Comparison of ENCODE assay signal across 26 cellular contexts in genomic region chr1:10267319-10267718, GRCh38. TPM values are rescaled to one million over a fixed set of nuclear protein-coding genes. Genes with fewer than 3 reads are reported as not detected.
A peak's percentile ranks its signal among the peaks of the same experiment; 100 is the strongest.
DNase-seq lines count a peak whose midpoint lies in the region; ATAC-seq and TF ChIP-seq lines count a peak whose summit lies in the region.
"Had no signal": no experiment of that assay in that cellular context is flagged by ENCODE, and none has a peak within 500 bp of the region (broad histone marks: within the 10 kb centered on the region; RNA-seq: fewer than 3 reads in every experiment).

No MANE protein-coding gene starts in this region.

- no peak overlapping the region for H3K4me3 ChIP-seq in endodermal cell (ENCODE audit: low read length)
- H3K4me3 ChIP-seq in right cardiac atrium (ENCODE audit: low read length), result no peak overlapping the region
- no peak overlapping the region for H3K4me3 ChIP-seq in HAP-1
- H3K4me3 ChIP-seq in Caco-2 (ENCODE audit: low read depth, low read length), result no peak overlapping the region
- H3K4me3 ChIP-seq: lung, spleen, tibial artery had no signal

- H3K36me3 ChIP-seq in endodermal cell (ENCODE audit: control insufficient read depth, insufficient read depth, low read length) (peaks cover 77% of the 10 kb centered on the region), HAP-1 (replicated peaks) (peaks cover 45% of the 10 kb centered on the region), Caco-2 (ENCODE audit: control insufficient read depth, insufficient read depth, low read length) (peaks cover 1% of the 10 kb centered on the region; the same call in 1 of the 2 replicates)

- H3K36me3 Mint-ChIP-seq in endodermal cell (ENCODE audit: low read depth) (peaks cover 60% of the 10 kb centered on the region), Caco-2 (ENCODE audit: insufficient read depth, unreplicated experiment) (peaks cover 18% of the 10 kb centered on the region)

- peak; percentile 45 to 65 for ATAC-seq in right cardiac atrium
- ATAC-seq in esophagus mucosa, result no peak
- ATAC-seq: foreskin keratinocyte had no signal

- no peaks in the 10 kb centered on the region for H3K9me3 Mint-ChIP-seq in endodermal cell
- no peaks in the 10 kb centered on the region for H3K9me3 Mint-ChIP-seq in Caco-2 (ENCODE audit: unreplicated experiment)
- H3K9me3 Mint-ChIP-seq: activated naive CD4-positive, alpha-beta T cell treated with anti-CD3 and anti-CD28 coated beads for 36 hours; CD4-positive, CD25-positive, alpha-beta regulatory T cell; HFFc6; stimulated activated naive CD8-positive, alpha-beta T cell treated with anti-CD3 and anti-CD28 coated beads, Interleukin-15, Interleukin-2, amounts not matched to agents 100 ng/mL and 50 ng/mL, for 24 hours had no signal

- H3K4me1 Mint-ChIP-seq in endodermal cell (no peaks in the 10 kb centered on the region), Caco-2 (ENCODE audit: low read depth, unreplicated experiment) (peaks cover 13% of the 10 kb centered on the region)
- H3K4me1 Mint-ChIP-seq: CD4-positive, CD25-positive, alpha-beta regulatory T cell had no signal

- H3K27ac ChIP-seq in endodermal cell (ENCODE audit: low read depth, low read length), result no peak overlapping the region
- H3K27ac ChIP-seq in right cardiac atrium (ENCODE audit: low read length), result no peak overlapping the region
- H3K27ac ChIP-seq: foreskin keratinocyte, spleen, tibial artery had no signal

- no peak overlapping the region for H3K9ac ChIP-seq in endodermal cell (ENCODE audit: extremely low read depth, low read length, poor library complexity, severe bottlenecking)
- H3K9ac ChIP-seq: SK-N-SH had no signal

- peak; percentile 85 for DNase-seq in G401 (ENCODE audit: low spot score)
- peak; percentile 33 to 68 for DNase-seq in NCI-H446 (lab: John Stamatoyannopoulos, UW)
- no peak for DNase-seq in endodermal cell
- peak in 1 of 3 donors; percentile 21 for DNase-seq in right cardiac atrium
- no peak for DNase-seq in HAP-1 (ENCODE audit: low spot score in 2 of 2)
- DNase-seq in Caco-2, result no peak
- DNase-seq in SIG-M5 treated with dmso at 0.1 percent for 504 hours (lab: John Stamatoyannopoulos, UW; ENCODE audit: unreplicated experiment), result no peak
- DNase-seq: activated CD4-positive, alpha-beta T cell treated with anti-CD3 and anti-CD28 coated beads for 4 hours; activated naive CD4-positive, alpha-beta T cell treated with anti-CD3 and anti-CD28 coated beads for 36 hours; activated T-cell treated with anti-CD3 and anti-CD28 coated beads, Interleukin-2, amount 50 U/mL, for 48 hours; CD4-positive, CD25-positive, alpha-beta regulatory T cell; foreskin keratinocyte; GF-D8; HFFc6; hypothalamus; islet precursor cell; NCI-H1105; NCI-H510A treated with DMSO at 0.1 percent for 48 hours; SK-N-SH; spleen; stimulated activated CD4-positive, alpha-beta T cell treated with anti-CD3 and anti-CD28 coated beads, Interleukin-4, amount 100 ng/mL, for 4 hours; T-helper 2 cell; tibial artery had no signal

- no peak overlapping the region for H3K4me3 Mint-ChIP-seq in endodermal cell
- no peak overlapping the region for H3K4me3 Mint-ChIP-seq in Caco-2 (ENCODE audit: unreplicated experiment)
- H3K4me3 Mint-ChIP-seq: activated naive CD4-positive, alpha-beta T cell treated with anti-CD3 and anti-CD28 coated beads for 36 hours; CD4-positive, CD25-positive, alpha-beta regulatory T cell; HFFc6; stimulated activated naive CD8-positive, alpha-beta T cell treated with anti-CD3 and anti-CD28 coated beads, Interleukin-15, Interleukin-2, amounts not matched to agents 100 ng/mL and 50 ng/mL, for 24 hours had no signal

- H3K27me3 Mint-ChIP-seq in endodermal cell (ENCODE audit: insufficient read depth), result no peaks in the 10 kb centered on the region
- no peaks in the 10 kb centered on the region for H3K27me3 Mint-ChIP-seq in Caco-2 (ENCODE audit: insufficient read depth, unreplicated experiment)
- H3K27me3 Mint-ChIP-seq: CD4-positive, CD25-positive, alpha-beta regulatory T cell; stimulated activated naive CD8-positive, alpha-beta T cell treated with anti-CD3 and anti-CD28 coated beads, Interleukin-15, Interleukin-2, amounts not matched to agents 100 ng/mL and 50 ng/mL, for 24 hours had no signal

- no peaks in the 10 kb centered on the region for H3K27me3 ChIP-seq in endodermal cell (ENCODE audit: control insufficient read depth, insufficient read depth, low read length, poor library complexity, severe bottlenecking)
- no peaks in the 10 kb centered on the region for H3K27me3 ChIP-seq in right cardiac atrium (ENCODE audit: control insufficient read depth, insufficient read depth)
- H3K27me3 ChIP-seq in HAP-1 (ENCODE audit: low read depth), result no peaks in the 10 kb centered on the region
- no peaks in the 10 kb centered on the region for H3K27me3 ChIP-seq in Caco-2 (replicated peaks; ENCODE audit: control insufficient read depth, insufficient read depth, low read length)
- H3K27me3 ChIP-seq: foreskin keratinocyte, spleen, tibial artery had no signal

- no TSS peak for BruUV-seq in Caco-2 (replicated peaks; lab: Mats Ljungman, UMichigan)

- H3K4me1 ChIP-seq in endodermal cell (ENCODE audit: control insufficient read depth, insufficient read depth, low read length) (no peaks in the 10 kb centered on the region), right cardiac atrium (ENCODE audit: control insufficient read depth, insufficient read depth, low read length) (no peaks in the 10 kb centered on the region), HAP-1 (peaks cover 26% of the 10 kb centered on the region), Caco-2 (peaks cover 16% of the 10 kb centered on the region)
- H3K4me1 ChIP-seq: foreskin keratinocyte, tibial artery had no signal

- H3K9me3 ChIP-seq in endodermal cell (ENCODE audit: control insufficient read depth, low read length) (no peaks in the 10 kb centered on the region), right cardiac atrium (ENCODE audit: control insufficient read depth, low read length) (no peaks in the 10 kb centered on the region), HAP-1 (no peaks in the 10 kb centered on the region), Caco-2 (no peaks in the 10 kb centered on the region)
- H3K9me3 ChIP-seq: SK-N-SH, spleen, tibial artery had no signal

- TF ChIP-seq CTCF in endodermal cell (conservative IDR thresholded peaks at IDR 0.05) (no peak), Caco-2 (IDR thresholded peaks at IDR 0.05; ENCODE audit: insufficient read depth in 1 of 2, low read depth in 1 of 2, low read length in 1 of 2, severe bottlenecking in 1 of 2, unreplicated experiment in 1 of 2) (no peak)

- WGBS in endodermal cell (ENCODE audit: insufficient coverage in 1 of 2, insufficient read length in 1 of 2), 2 experiments, result 99 to 100% methylated on average over 3 to 5 of the region's 5 CpGs
- 81% methylated on average over 5 of the region's 5 CpGs for WGBS in right cardiac atrium

- H3K27ac Mint-ChIP-seq in endodermal cell (peak overlapping the region; percentile 64), Caco-2 (ENCODE audit: unreplicated experiment) (no peak overlapping the region)
- H3K27ac Mint-ChIP-seq: activated naive CD4-positive, alpha-beta T cell treated with anti-CD3 and anti-CD28 coated beads for 36 hours; CD4-positive, CD25-positive, alpha-beta regulatory T cell; HFFc6; stimulated activated naive CD8-positive, alpha-beta T cell treated with anti-CD3 and anti-CD28 coated beads, Interleukin-15, Interleukin-2, amounts not matched to agents 100 ng/mL and 50 ng/mL, for 24 hours had no signal

- intact Hi-C loops in right cardiac atrium (cut with DNase I), result loop anchor here in 1 of 4 donors (10.0 kb wide), 1 partner anchor 53 kb away; the partner anchor contains the start of gene KIF1B
- intact Hi-C loops in Caco-2 (cut with micrococcal nuclease; ENCODE audit: unreplicated experiment), result no loop called here

- CTCF ChIA-PET in Caco-2 (lab: Charles Lee), result no interaction called here

- in situ Hi-C loops in G401 (cut with HindIII; ENCODE audit: low sequenced_read_pairs), result no loop called here
- in situ Hi-C loops in HAP-1 (cut with MboI; ENCODE audit: low sequenced_read_pairs), result no loop called here

- POLR2A ChIA-PET in Caco-2 (lab: Charles Lee), result no interaction called here

RNA-seq across cellular contexts. Expression of gene KIF1B, which starts 56.9 kb away (rescaled TPM):
- 11.8 and 19.9 TPM in 2 replicates for total RNA-seq in G401 (2014; rRNA removed; shearing (Covaris generic))
- 10 to 100 TPM; 71.5 to 74.2 TPM for total RNA-seq in endodermal cell
- 77.6 TPM for polyA plus RNA-seq in endodermal cell (2013, experiment 1 of 2)
- 78.5 TPM for polyA plus RNA-seq in endodermal cell (2013, experiment 2 of 2)
- 10 to 100 TPM; 62.1 to 67.9 (median 63.6) TPM for total RNA-seq in right cardiac atrium
- polyA plus RNA-seq in right cardiac atrium, result 23.8 TPM
- total RNA-seq in Caco-2 (2022), result 41.1 and 43.6 TPM in 2 replicates
- total RNA-seq in esophagus mucosa, result 32.7 TPM

Comparison
In these comparisons a context has a peak if more than half of its experiments do, and no peak if none do; other contexts are left out.
1. DNase-seq: peak in G401 (single experiment) and NCI-H446 (2 of 2); none in endodermal cell (single experiment), HAP-1 (0 of 2), Caco-2 (0 of 2) and SIG-M5 treated with dmso at 0.1 percent for 504 hours (single experiment).